In genomic region chr16:65244811-65245210, GRCh38 we compare ENCODE assay signal across 20 cellular contexts.
DNase-seq lines count a peak whose midpoint lies in the region; ATAC-seq, FAIRE-seq and TF ChIP-seq lines count a peak whose summit lies in the region.
"Had no signal": no experiment of that assay in that cellular context is flagged by ENCODE, and none has a peak within 500 bp of the region (broad histone marks: within the 10 kb centered on the region; RNA-seq: fewer than 3 reads in every experiment).

No MANE protein-coding gene starts in this region.

- no peak for FAIRE-seq in astrocyte (lab: Jason Lieb, UNC)
- FAIRE-seq: A549, G401.6, GM12891, GM19239, H1 had no signal

- no peak overlapping the region for H3K27ac Mint-ChIP-seq in astrocyte (ENCODE audit: unreplicated experiment)
- H3K27ac Mint-ChIP-seq: CD14-positive monocyte; CD4-positive, alpha-beta memory T cell had no signal

- H2AFZ ChIP-seq in PC-3 (ENCODE audit: low read length) (no peak overlapping the region), astrocyte (ENCODE audit: low read depth, low read length) (no peak overlapping the region)

- H3K27me3 Mint-ChIP-seq in astrocyte (ENCODE audit: low read depth, unreplicated experiment), result peaks cover 15% of the 10 kb centered on the region
- H3K27me3 Mint-ChIP-seq: CD4-positive, alpha-beta memory T cell had no signal

- peaks cover 2% of the 10 kb centered on the region for H3K9me3 Mint-ChIP-seq in astrocyte (ENCODE audit: unreplicated experiment)

- no peaks in the 10 kb centered on the region for H3K36me3 Mint-ChIP-seq in astrocyte (ENCODE audit: low read depth, unreplicated experiment)
- H3K36me3 Mint-ChIP-seq: CD14-positive monocyte; CD4-positive, alpha-beta memory T cell had no signal

- intact Hi-C loops in A673 (cut with micrococcal nuclease; ENCODE audit: unreplicated experiment), result no loop called here
- intact Hi-C loops in PC-3 (cut with micrococcal nuclease), result no loop called here

- H3K4me1 Mint-ChIP-seq in astrocyte (ENCODE audit: low read depth, unreplicated experiment), result no peaks in the 10 kb centered on the region
- H3K4me1 Mint-ChIP-seq: CD14-positive monocyte; CD4-positive, alpha-beta memory T cell had no signal

- no peaks in the 10 kb centered on the region for H3F3A ChIP-seq in PC-3 (ENCODE audit: low read length, unreplicated experiment)

- H3K4me3 ChIP-seq in A673 (ENCODE audit: low read depth, low read length, poor library complexity, severe bottlenecking) (no peak overlapping the region), PC-3 (ENCODE audit: low read length) (no peak overlapping the region), astrocyte (ENCODE audit: insufficient read depth, low read depth, low read length) (no peak overlapping the region)
- H3K4me3 ChIP-seq: A549, BLaER1 had no signal

- H3K9me3 ChIP-seq in A673 (ENCODE audit: low read depth, low read length, poor library complexity, severe bottlenecking) (no peaks in the 10 kb centered on the region), PC-3 (ENCODE audit: low read length) (no peaks in the 10 kb centered on the region), astrocyte (ENCODE audit: insufficient read depth, low read depth, low read length) (no peaks in the 10 kb centered on the region)
- H3K9me3 ChIP-seq: A549, BLaER1 had no signal

- H3K27ac ChIP-seq in A673 (ENCODE audit: low read depth, low read length, poor library complexity, severe bottlenecking) (no peak overlapping the region), PC-3 (ENCODE audit: low read length) (no peak overlapping the region), astrocyte (ENCODE audit: low read depth, low read length) (no peak overlapping the region)
- H3K27ac ChIP-seq: 22Rv1, A549, BLaER1 had no signal

- H3K27me3 ChIP-seq in A673 (replicated peaks; ENCODE audit: insufficient read depth, low read depth, low read length, poor library complexity), result no peaks in the 10 kb centered on the region
- H3K27me3 ChIP-seq in PC-3 (ENCODE audit: low read length), result no peaks in the 10 kb centered on the region
- H3K27me3 ChIP-seq in astrocyte (ENCODE audit: insufficient read depth, low read length), result peaks cover 2% of the 10 kb centered on the region
- H3K27me3 ChIP-seq: BLaER1 had no signal

- H3K4me2 ChIP-seq in PC-3 (ENCODE audit: low read length), result no peak overlapping the region
- no peak overlapping the region for H3K4me2 ChIP-seq in astrocyte (ENCODE audit: low read length)
- H3K4me2 ChIP-seq: A549, BLaER1 had no signal

- ATAC-seq in PC-3, result no peak
- no peak for ATAC-seq in HG03159 (IDR thresholded peaks at IDR 0.05; ENCODE audit: unreplicated experiment)
- ATAC-seq: A549 had no signal

- BruUV-seq in A673 (replicated peaks; lab: Mats Ljungman, UMichigan) (no TSS peak), PC-3 (replicated peaks; lab: Mats Ljungman, UMichigan) (no TSS peak)

- no peak overlapping the region for H3K9ac ChIP-seq in PC-3 (ENCODE audit: low read length)
- H3K9ac ChIP-seq in astrocyte (ENCODE audit: low read length), result no peak overlapping the region
- H3K9ac ChIP-seq: BLaER1 had no signal

- POLR2A ChIA-PET in A673 (lab: Charles Lee; ENCODE audit: low non-redundant PET) (no interaction called here), PC-3 (lab: Charles Lee; ENCODE audit: unreplicated experiment) (no interaction called here)

- H3K4me1 ChIP-seq in A673 (ENCODE audit: insufficient read depth, low read length, poor library complexity, severe bottlenecking) (no peaks in the 10 kb centered on the region), PC-3 (ENCODE audit: insufficient read depth, low read length) (no peaks in the 10 kb centered on the region), astrocyte (ENCODE audit: insufficient read depth, low read length) (no peaks in the 10 kb centered on the region)
- H3K4me1 ChIP-seq: A549, BLaER1 had no signal

- no peaks in the 10 kb centered on the region for H3K9me2 ChIP-seq in PC-3 (replicated peaks; ENCODE audit: low read length)

- TF ChIP-seq CTCF in A673 (conservative IDR thresholded peaks at IDR 0.05; ENCODE audit: low read depth, low read length) (no peak), PC-3 (conservative IDR thresholded peaks at IDR 0.05; ENCODE audit: low read depth, low read length) (no peak), astrocyte (IDR thresholded peaks at IDR 0.05; ENCODE audit: insufficient read depth, low read depth, low read length) (no peak)

- H4K20me1 ChIP-seq in PC-3 (ENCODE audit: low read length), result no peaks in the 10 kb centered on the region
- no peaks in the 10 kb centered on the region for H4K20me1 ChIP-seq in astrocyte (ENCODE audit: insufficient read depth, low read length)
- H4K20me1 ChIP-seq: BLaER1 had no signal

- H3K36me3 ChIP-seq in A673 (ENCODE audit: insufficient read depth, low read length, poor library complexity, severe bottlenecking) (no peaks in the 10 kb centered on the region), PC-3 (ENCODE audit: low read depth, low read length) (no peaks in the 10 kb centered on the region), astrocyte (ENCODE audit: insufficient read depth, low read length) (no peaks in the 10 kb centered on the region)
- H3K36me3 ChIP-seq: BLaER1 had no signal

- DNase-seq in DMS153 (lab: John Stamatoyannopoulos, UW) (peak; percentile 5), DMS153 treated with DMSO at 0.1 percent for 48 hours (lab: John Stamatoyannopoulos, UW; ENCODE audit: unreplicated experiment) (no peak), A673 (ENCODE audit: low spot score) (peak; percentile 19), PC-3 (peak; percentile 13), astrocyte (ENCODE audit: low read depth) (peak; percentile 42), NCI-H2196 (lab: John Stamatoyannopoulos, UW; ENCODE audit: unreplicated experiment) (no peak), nucleus accumbens (lab: John Stamatoyannopoulos, UW) (no peak)
- DNase-seq: CD4-positive, alpha-beta memory T cell; DMS53; DND-41; H9 had no signal

- H3K79me2 ChIP-seq in PC-3 (ENCODE audit: low read length) (no peaks in the 10 kb centered on the region), astrocyte (ENCODE audit: insufficient read depth, low read length) (no peaks in the 10 kb centered on the region)

- no peak overlapping the region for H3K4me3 Mint-ChIP-seq in astrocyte (ENCODE audit: unreplicated experiment)
- H3K4me3 Mint-ChIP-seq: CD14-positive monocyte; CD4-positive, alpha-beta memory T cell; H9 had no signal

- CTCF ChIA-PET in A673 (lab: Charles Lee) (no interaction called here), PC-3 (lab: Charles Lee) (no interaction called here)

Comparison
In these comparisons a context has a peak if more than half of its experiments do, and no peak if none do; other contexts are left out.
1. DNase-seq: peak in DMS153 (single experiment), A673 (single experiment), PC-3 (single experiment) and astrocyte (single experiment); none in DMS153 treated with DMSO at 0.1 percent for 48 hours (single experiment), NCI-H2196 (single experiment) and nucleus accumbens (0 of 56).